Comparison of ENCODE assay signal across 15 cellular contexts in the genomic region with DNA sequence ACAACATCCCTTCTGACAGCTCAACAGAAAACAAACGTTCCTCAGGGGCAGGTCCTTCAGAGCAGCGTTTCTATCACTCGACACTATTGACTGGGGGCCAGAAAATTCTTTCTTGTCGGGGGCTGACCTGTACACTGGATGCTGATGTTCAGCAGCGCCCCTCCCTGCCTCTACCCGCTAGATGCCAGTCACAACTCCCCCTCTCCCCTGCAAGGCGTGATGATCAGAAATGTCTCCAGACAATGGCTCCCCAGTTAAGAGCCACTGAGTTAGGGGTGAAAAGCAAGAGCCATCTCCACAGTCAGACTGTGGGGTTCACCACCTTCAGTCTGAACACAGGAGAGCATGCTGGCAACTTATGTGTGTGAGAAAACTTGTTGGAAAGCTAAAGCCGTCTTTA. TPM values are rescaled to one million over a fixed set of nuclear protein-coding genes. Genes with fewer than 3 reads are reported as not detected.
A peak's percentile ranks its signal among the peaks of the same experiment; 100 is the strongest.
DNase-seq lines count a peak whose midpoint lies in the region; ATAC-seq, FAIRE-seq and TF ChIP-seq lines count a peak whose summit lies in the region.
"Had no signal": no experiment of that assay in that cellular context is flagged by ENCODE, and none has a peak within 500 bp of the region (broad histone marks: within the 10 kb centered on the region; RNA-seq: fewer than 3 reads in every experiment).

No MANE protein-coding gene starts in this region.

- peaks cover 0 to 11% of the 10 kb centered on the region in 2 donors for H3K4me1 ChIP-seq in ascending aorta
- peaks cover 0 to 8% of the 10 kb centered on the region in 2 donors for H3K4me1 ChIP-seq in small intestine (ENCODE audit: control insufficient read depth in 2 of 2, insufficient read depth in 1 of 2, low read depth in 1 of 2, low read length in 1 of 2)

- ATAC-seq in GM18511 (IDR thresholded peaks at IDR 0.05; ENCODE audit: unreplicated experiment) (no peak), HG03432 (IDR thresholded peaks at IDR 0.05; ENCODE audit: unreplicated experiment) (no peak)

- no peaks in the 10 kb centered on the region for H3K9me3 ChIP-seq in ascending aorta
- no peaks in the 10 kb centered on the region for H3K9me3 ChIP-seq in small intestine (ENCODE audit: control insufficient read depth, low read depth)
- H3K9me3 ChIP-seq: adrenal gland had no signal

- TF ChIP-seq CTCF in CD14-positive monocyte (IDR thresholded peaks at IDR 0.05) = no peak
- no peak for TF ChIP-seq CTCF in ascending aorta (IDR thresholded peaks at IDR 0.05)
- TF ChIP-seq CTCF in mesothelial cell of epicardium (IDR thresholded peaks at IDR 0.05; ENCODE audit: unreplicated experiment) = no peak

- H3K9me3 Mint-ChIP-seq in CD14-positive monocyte (peaks cover 0 to 3% (median 0%) of the 10 kb centered on the region in 7 donors), mesothelial cell of epicardium (peaks cover 6% of the 10 kb centered on the region)

- H3K36me3 ChIP-seq in ascending aorta = no peaks in the 10 kb centered on the region
- peaks cover 0 to 3% of the 10 kb centered on the region in 2 donors for H3K36me3 ChIP-seq in small intestine (ENCODE audit: control insufficient read depth in 2 of 2, insufficient read depth in 2 of 2, low read length in 2 of 2)
- H3K36me3 ChIP-seq: adrenal gland had no signal

- intact Hi-C loops in CD14-positive monocyte (cut with micrococcal nuclease) = no loop called here
- intact Hi-C loops in ascending aorta (cut with DNase I) = loop anchor here (2.0 kb wide), 1 partner anchor 41 kb away; the partner anchor contains the start of gene SERINC5

- H3K27ac ChIP-seq in ascending aorta = peak overlapping the region; percentile 44 to 62
- H3K27ac ChIP-seq in small intestine (ENCODE audit: low read depth in 1 of 2, low read length in 1 of 2) = peak overlapping the region in 1 of 2 donors; percentile 36

- 59 to 73% (median 67%) methylated on average over 8 of the region's 8 CpGs for WGBS in small intestine, 3 donors

- H3K4me1 Mint-ChIP-seq in CD14-positive monocyte (peaks cover 45% of the 10 kb centered on the region), mesothelial cell of epicardium (peaks cover 29% of the 10 kb centered on the region)

- H3K27me3 ChIP-seq in ascending aorta (no peaks in the 10 kb centered on the region), small intestine (ENCODE audit: control insufficient read depth in 2 of 2, insufficient read depth in 2 of 2, low read length in 2 of 2) (no peaks in the 10 kb centered on the region)
- H3K27me3 ChIP-seq: adrenal gland had no signal

- no peak for FAIRE-seq in small intestine (lab: Jason Lieb, UNC)

- H3K27me3 Mint-ChIP-seq in CD14-positive monocyte (ENCODE audit: low read depth in 3 of 3) (peaks cover 0 to 2% (median 1%) of the 10 kb centered on the region in 3 donors), mesothelial cell of epicardium (ENCODE audit: low read depth) (no peaks in the 10 kb centered on the region)

- H3K27ac Mint-ChIP-seq in CD14-positive monocyte (peak overlapping the region in 5 of 7 donors; percentile 27 to 88 (median 40)), mesothelial cell of epicardium (peak overlapping the region; percentile 5)

- peak overlapping the region; percentile 16; the same call in 1 of the 2 replicates for H3K4me3 ChIP-seq in Jurkat, Clone E6-1 (ENCODE audit: low read length)
- peak overlapping the region in 1 of 2 donors; percentile 34 for H3K4me3 ChIP-seq in ascending aorta
- H3K4me3 ChIP-seq in small intestine (ENCODE audit: low read depth in 1 of 2, low read length in 2 of 2) = no peak overlapping the region
- H3K4me3 ChIP-seq: adrenal gland had no signal

- H3K36me3 Mint-ChIP-seq in CD14-positive monocyte (peaks cover 11 to 19% of the 10 kb centered on the region in 2 donors), mesothelial cell of epicardium (peaks cover 5% of the 10 kb centered on the region)

- DNase-seq in CD14-positive monocyte (ENCODE audit: low spot score) (no peak), ascending aorta (ENCODE audit: low spot score in 2 of 2) (no peak), mesothelial cell of epicardium (ENCODE audit: low spot score in 2 of 2, unreplicated experiment in 2 of 2) (no peak), small intestine (no peak), NCI-H1436 (lab: John Stamatoyannopoulos, UW) (no peak)
- DNase-seq in Jurkat, Clone E6-1 (ENCODE audit: low read depth, low spot score) = no peak
- DNase-seq: activated CD4-positive, alpha-beta T cell treated with anti-CD3 and anti-CD28 coated beads for 1 hour; adrenal gland; cortex of kidney; EL; GOT3; midbrain; posterior cingulate gyrus had no signal

- H3K4me3 Mint-ChIP-seq in CD14-positive monocyte = no peak overlapping the region
- H3K4me3 Mint-ChIP-seq in mesothelial cell of epicardium = no peak overlapping the region

RNA-seq across cellular contexts. Expression of gene SERINC5, which starts 39.8 kb away (rescaled TPM):
- polyA plus RNA-seq in CD14-positive monocyte (1 to 10 TPM; 5.0 to 7.3 TPM), small intestine (10 to 100 TPM in 1 of 3 donors, 1 to 10 TPM in 2; 1.9 to 13.1 (median 2.0) TPM)
- polyA plus RNA-seq in Jurkat, Clone E6-1 (2012; ENCODE audit: insufficient read depth, insufficient read length) = 50.4 TPM
- total RNA-seq in ascending aorta (3.4 TPM), mesothelial cell of epicardium (87.6 to 91.0 TPM (median 89.5 TPM) in 3 replicates)

Comparison
In these comparisons a context has a peak if more than half of its experiments do, and no peak if none do; other contexts are left out.
1. RNA of gene SERINC5, which starts 39.8 kb away (total RNA-seq): 87.6 to 91.0 TPM in mesothelial cell of epicardium; 3.4 TPM in ascending aorta (single experiment); every median in the first group is over 10 times any median in the second.